1 cellular context compared by ENCODE assay signal in genomic region chr12:6962285-6963015, GRCh38.
TF ChIP-seq lines count a peak whose summit lies in the region.

No MANE protein-coding gene starts in this region.

TF ChIP-seq in GM23338, 12 proteins besides CTCF, POLR2A, EP300 and RAD21 (continued from another document):
- TF ChIP-seq ZNF462 (CRISPR knock-in tag; IDR thresholded peaks at IDR 0.05) = no peak
- no peak for TF ChIP-seq ZNF331 (CRISPR knock-in tag; IDR thresholded peaks at IDR 0.05; ENCODE audit: low read depth)
- no peak for TF ChIP-seq EZH2 (IDR thresholded peaks at IDR 0.05; ENCODE audit: low read depth, unreplicated experiment)
- no peak for TF ChIP-seq JUNB (IDR thresholded peaks at IDR 0.05; ENCODE audit: unreplicated experiment)
- no peak for TF ChIP-seq ETS1 (IDR thresholded peaks at IDR 0.05)
- no peak for TF ChIP-seq POLR2AphosphoS5 (IDR thresholded peaks at IDR 0.05; ENCODE audit: low read depth)
- no peak for TF ChIP-seq EZH2phosphoT487 (IDR thresholded peaks at IDR 0.05; ENCODE audit: unreplicated experiment)
- TF ChIP-seq STAT1 (IDR thresholded peaks at IDR 0.05; ENCODE audit: unreplicated experiment) = no peak
- TF ChIP-seq NANOG (IDR thresholded peaks at IDR 0.05; ENCODE audit: borderline replicate concordance) = no peak
- TF ChIP-seq ZNF114 (CRISPR knock-in tag; IDR thresholded peaks at IDR 0.05) = no peak
- no peak; the same call in 1 of the 2 replicates for TF ChIP-seq CREB1 (CRISPR knock-in tag; IDR thresholded peaks at IDR 0.05; ENCODE audit: low read depth)
